In genomic region chr2:118642501-118642900, GRCh38 we compare ENCODE assay signal across 22 cellular contexts.
"Had no signal": no experiment of that assay in that cellular context is flagged by ENCODE, and none has a peak within 500 bp of the region (broad histone marks: within the 10 kb centered on the region; RNA-seq: fewer than 3 reads in every experiment).

No MANE protein-coding gene starts in this region.

- H3K4me3 ChIP-seq: K562, SJSA1, SK-N-MC had no signal

- H3K27ac ChIP-seq: HL-60, KMS-11, SJSA1, SK-N-MC had no signal

- H3K9me3 ChIP-seq: SJSA1 had no signal

- H3K9ac ChIP-seq: KMS-11 had no signal

- H3K4me1 ChIP-seq: SJSA1 had no signal

- H3K27me3 ChIP-seq: SJSA1 had no signal

- H3K4me2 ChIP-seq: KMS-11 had no signal

- DNase-seq: Kasumi-1, MM.1S, NCI-H1092 treated with DMSO at 0.1 percent for 48 hours, NCI-H1436, NCI-H187, NCI-H2029, NCI-H2081 treated with DMSO at 0.1 percent for 48 hours, NCI-H2171, NCI-H226, NCI-H446, NCI-H510A, NCI-H524 treated with DMSO at 0.1 percent for 48 hours, NCI-H69, NCI-H774, Right ventricle myocardium superior, RPMI8226, SIG-M5 had no signal

- H3K36me3 ChIP-seq: SJSA1 had no signal
